ENCODE assay signal across 13 cellular contexts in the genomic region with DNA sequence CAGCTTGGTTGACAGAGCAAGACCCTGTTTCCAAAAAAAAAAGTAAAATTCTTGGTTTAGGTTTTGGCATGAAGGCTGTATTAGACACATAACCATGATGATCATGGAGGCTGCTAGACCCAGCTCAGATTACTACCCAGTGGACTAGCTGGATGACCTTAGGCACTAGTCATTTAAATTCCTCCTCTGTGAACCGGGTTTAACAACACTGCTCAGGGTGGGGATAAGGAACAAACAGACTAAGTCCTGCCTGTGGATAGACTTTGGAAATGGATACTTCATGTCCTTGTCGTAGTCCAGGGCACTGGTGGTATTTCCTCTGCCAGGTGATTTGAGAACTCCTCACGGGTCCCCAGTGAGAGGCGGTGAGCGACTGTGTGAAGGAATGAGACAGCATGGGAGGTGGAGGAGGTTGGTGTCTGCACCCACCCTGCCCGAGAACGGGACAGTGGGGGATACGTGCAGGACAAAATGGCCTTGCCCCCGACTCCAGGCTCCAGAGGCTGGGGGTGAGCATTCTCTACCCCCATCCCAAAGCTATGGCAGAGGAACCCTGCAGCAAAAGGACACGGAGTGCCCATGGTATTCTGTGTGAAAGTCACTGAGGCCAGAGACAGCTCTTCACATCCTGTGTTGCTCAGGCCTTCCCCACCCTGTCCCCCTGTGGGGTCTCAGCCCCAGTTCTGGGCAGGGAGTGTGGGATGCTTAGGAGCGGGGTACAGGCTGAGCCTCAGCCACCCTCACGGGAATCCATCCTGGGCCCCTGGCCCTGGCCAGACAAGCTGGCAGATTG.
DNase-seq lines count a peak whose midpoint lies in the region; ATAC-seq, FAIRE-seq and TF ChIP-seq lines count a peak whose summit lies in the region.
"Had no signal": no experiment of that assay in that cellular context is flagged by ENCODE, and none has a peak within 500 bp of the region (broad histone marks: within the 10 kb centered on the region; RNA-seq: fewer than 3 reads in every experiment).

No MANE protein-coding gene starts in this region.

- H3K27ac ChIP-seq in H1 (ENCODE audit: low read depth, low read length) (no peak overlapping the region), left lung (no peak overlapping the region), sigmoid colon (peak overlapping the region; percentile 56 to 84 (median 75))

- H2BK20ac ChIP-seq in H1 (ENCODE audit: low read length), result peak overlapping the region; percentile 75; the same call in 1 of the 2 replicates

- TF ChIP-seq RAD21 in H1 (IDR thresholded peaks at IDR 0.05 in 1 of 2, conservative IDR thresholded peaks at IDR 0.05 in 1 of 2; ENCODE audit: low read depth in 2 of 2, low read length in 2 of 2), result no peak

- H2AFZ ChIP-seq in H1 (ENCODE audit: low read length), result no peak overlapping the region

- H3K18ac ChIP-seq in H1 (ENCODE audit: extremely low read depth, low read length), result 0 out of 2 replicates have a peak overlapping the region, but pooled peaks have one; percentile 15

- H4K8ac ChIP-seq in H1 (ENCODE audit: extremely low read depth, insufficient read depth, low read length), result no peak overlapping the region; the same call in 1 of the 2 replicates

- TF ChIP-seq CTCF in H1 (IDR thresholded peaks at IDR 0.05; ENCODE audit: control extremely low read depth in 1 of 3, insufficient read depth in 1 of 3, low read depth in 1 of 3, low read length in 3 of 3) (no peak), left lung (IDR thresholded peaks at IDR 0.05) (no peak), sigmoid colon (IDR thresholded peaks at IDR 0.05) (no peak)

- H3K36me3 ChIP-seq in H1 (ENCODE audit: control insufficient read depth in 2 of 4, insufficient read depth in 4 of 4, low read length in 3 of 4) (no peaks in the 10 kb centered on the region), left lung (no peaks in the 10 kb centered on the region), sigmoid colon (no peaks in the 10 kb centered on the region)

- H2BK120ac ChIP-seq in H1 (replicated peaks; ENCODE audit: low read depth, low read length), result no peak overlapping the region

- H2BK15ac ChIP-seq in H1 (ENCODE audit: low read length), result peak overlapping the region; percentile 6; the same call in 1 of the 2 replicates

- POLR2A ChIA-PET in H1 (lab: Charles Lee; ENCODE audit: partially characterized antibody), result interaction anchor here (0.6 to 2.7 kb wide), 4 partner anchors 13 to 133 kb away, joined by 3 to 13 read pairs (median 4); no protein-coding TSS in a partner anchor

- peak overlapping the region; percentile 66 for H2AK5ac ChIP-seq in H1 (ENCODE audit: low read depth, low read length)

- FAIRE-seq in H1 (lab: Jason Lieb, UNC), result no peak

- TF ChIP-seq EP300 in H1 (IDR thresholded peaks at IDR 0.05; ENCODE audit: borderline replicate concordance in 1 of 2, low read depth in 2 of 2, low read length in 2 of 2) (no peak), sigmoid colon (IDR thresholded peaks at IDR 0.05) (no peak)

- TF ChIP-seq POLR2A in H1 (IDR thresholded peaks at IDR 0.05; ENCODE audit: control extremely low read depth in 1 of 2, low read depth in 2 of 2, low read length in 2 of 2) (no peak), sigmoid colon (IDR thresholded peaks at IDR 0.05) (no peak)

- H4K91ac ChIP-seq in H1 (replicated peaks; ENCODE audit: insufficient read length, low read length), result peak overlapping the region; percentile 41

- WGBS in H1 (ENCODE audit: extremely low coverage in 1 of 2, insufficient coverage in 1 of 2, insufficient read length in 1 of 2, insufficient replicate concordance in 2 of 2, low coverage in 1 of 2, low lambda C conversion rate in 2 of 2, missing lambda C conversion rate in 1 of 2), 2 experiments, result 87% methylated on average over 12 of the region's 12 CpGs; no CpG with 5 or more reads in 1 of the 2 experiments
- WGBS in sigmoid colon, 2 donors, result 33 to 68% methylated on average over 12 of the region's 12 CpGs

- no peak overlapping the region for H3K56ac ChIP-seq in H1 (replicated peaks; ENCODE audit: insufficient read length, low read depth, low read length)

- H4K5ac ChIP-seq in H1 (ENCODE audit: insufficient read length, low read depth, low read length), result no peak overlapping the region

- H2BK12ac ChIP-seq in H1 (ENCODE audit: low read depth, low read length), result peak overlapping the region; percentile 6; the same call in 1 of the 2 replicates

- ATAC-seq in left lung (peak; percentile 10), HG03139 (IDR thresholded peaks at IDR 0.05; ENCODE audit: unreplicated experiment) (no peak)
- ATAC-seq: activated T-helper 17 cell treated with anti-CD3 and anti-CD28 coated beads, Interleukin-2, amount 50 U/mL, for 72 hours; stimulated activated naive B cell treated with anti-CD40 and anti-IgM and Interleukin-4, amounts not matched to agents 10 μg/mL and 1 μg/mL and 100 μg/mL, for 72 hours had no signal

- H3K4me1 ChIP-seq in H1 (replicated peaks in 1 of 4; ENCODE audit: control insufficient read depth in 3 of 4, insufficient read depth in 4 of 4, low read length in 3 of 4), result peaks cover 9 to 25% (median 17%) of the 10 kb centered on the region in 4 experiments
- H3K4me1 ChIP-seq in left lung, result peaks cover 15 to 19% of the 10 kb centered on the region in 2 donors
- peaks cover 0 to 49% (median 36%) of the 10 kb centered on the region in 4 donors for H3K4me1 ChIP-seq in sigmoid colon

- H3K23me2 ChIP-seq in H1 (ENCODE audit: low read depth, low read length), result no peaks in the 10 kb centered on the region

- H2BK5ac ChIP-seq in H1 (ENCODE audit: low read depth, low read length), result 0 out of 2 replicates have a peak overlapping the region, but pooled peaks have one; percentile 13

- no peak overlapping the region for H3K23ac ChIP-seq in H1 (ENCODE audit: insufficient read length)

- no peaks in the 10 kb centered on the region for H4K20me1 ChIP-seq in H1 (replicated peaks in 1 of 2; ENCODE audit: control insufficient read depth in 1 of 2, insufficient read depth in 2 of 2, low read length in 2 of 2)

- CTCF ChIA-PET in H1 (lab: Charles Lee; ENCODE audit: partially characterized antibody), result interaction anchor here (0.6 to 7.8 kb wide), 20 partner anchors 10 to 1001 kb away, joined by 3 to 53 read pairs (median 3); no protein-coding TSS in a partner anchor

- no peaks in the 10 kb centered on the region for H3K79me2 ChIP-seq in H1 (ENCODE audit: control insufficient read depth in 1 of 2, insufficient read depth in 2 of 2, low read length in 2 of 2)

- H3K14ac ChIP-seq in H1 (ENCODE audit: insufficient read length), result peak overlapping the region; percentile 4

- H3K4ac ChIP-seq in H1 (replicated peaks; ENCODE audit: insufficient read length, low read depth, low read length), result no peak overlapping the region

- H3K4me2 ChIP-seq in H1 (ENCODE audit: insufficient read depth in 1 of 2, low read depth in 2 of 2, low read length in 2 of 2), result no peak overlapping the region

- H3K9me3 ChIP-seq in H1 (ENCODE audit: insufficient read depth in 2 of 2, low read depth in 1 of 2, low read length in 1 of 2), result no peaks in the 10 kb centered on the region
- no peaks in the 10 kb centered on the region for H3K9me3 ChIP-seq in left lung
- H3K9me3 ChIP-seq in sigmoid colon, result no peaks in the 10 kb centered on the region

- H3K27me3 ChIP-seq in H1 (replicated peaks in 1 of 4; ENCODE audit: control insufficient read depth in 3 of 4, extremely low read depth in 1 of 4, insufficient read depth in 3 of 4, low read length in 3 of 4) (no peaks in the 10 kb centered on the region), left lung (no peaks in the 10 kb centered on the region), sigmoid colon (no peaks in the 10 kb centered on the region)

- no peak overlapping the region for H3K9ac ChIP-seq in H1 (replicated peaks in 1 of 4; ENCODE audit: extremely low read depth in 1 of 4, low read depth in 3 of 4, low read length in 3 of 4)

- DNase-seq in HuH-7 (ENCODE audit: low spot score), result peak; percentile 41
- no peak for DNase-seq in H1 (ENCODE audit: low read depth in 1 of 2, low spot score in 2 of 2)
- peak; percentile 26 to 74 for DNase-seq in left lung
- DNase-seq in sigmoid colon, result peak; percentile 36
- DNase-seq in OCI-M1 (lab: John Stamatoyannopoulos, UW), result no peak
- DNase-seq in stimulated activated CD4-positive, alpha-beta T cell treated with anti-CD3 and anti-CD28 coated beads, Interleukin-15, amount 100 ng/mL, for 24 hours, result no peak
- DNase-seq in activated CD4-positive, CD25-positive, alpha-beta regulatory T cell (lab: John Stamatoyannopoulos, UW), result no peak
- DNase-seq: activated CD4-positive, alpha-beta T cell treated with anti-CD3 and anti-CD28 coated beads, Interleukin-2, amount 50 U/mL, for 4 hours; GF-D8; stimulated activated CD4-positive, alpha-beta T cell treated with anti-CD3 and anti-CD28 coated beads, Interleukin-2, amount 100 ng/mL, for 24 hours; stimulated activated naive B cell treated with anti-CD40 and anti-IgM and Interleukin-4, amounts not matched to agents 10 μg/mL and 1 μg/mL and 100 μg/mL, for 72 hours had no signal

- intact Hi-C loops in left lung (cut with DNase I), result no loop called here
- intact Hi-C loops in sigmoid colon (cut with DNase I), result no loop called here

- H3K79me1 ChIP-seq in H1 (ENCODE audit: low read depth, low read length), result no peaks in the 10 kb centered on the region

- H3K4me3 ChIP-seq in H1 (ENCODE audit: extremely low read depth in 1 of 4, insufficient read depth in 2 of 4, low read depth in 3 of 4, low read length in 4 of 4) (no peak overlapping the region), left lung (no peak overlapping the region), sigmoid colon (no peak overlapping the region)

TF ChIP-seq in H1, 55 proteins besides CTCF, POLR2A, EP300 and RAD21:
- TF ChIP-seq GABPA (IDR thresholded peaks at IDR 0.05; ENCODE audit: borderline replicate concordance, insufficient read depth, low read length), result no peak
- no peak for TF ChIP-seq SP4 (IDR thresholded peaks at IDR 0.05; ENCODE audit: low read length)
- no peak for TF ChIP-seq CBX5 (IDR thresholded peaks at IDR 0.05; ENCODE audit: low read depth, low read length)
- no peak for TF ChIP-seq ZNF274 (IDR thresholded peaks at IDR 0.05; ENCODE audit: borderline replicate concordance, extremely low read depth, low read length)
- TF ChIP-seq YY1 (IDR thresholded peaks at IDR 0.05; ENCODE audit: low read depth, low read length), result no peak

Comparison
In these comparisons a context has a peak if more than half of its experiments do, and no peak if none do; other contexts are left out.
1. DNase-seq: peak in HuH-7 (single experiment), left lung (2 of 2) and sigmoid colon (single experiment); none in H1 (0 of 2), OCI-M1 (single experiment), stimulated activated CD4-positive, alpha-beta T cell treated with anti-CD3 and anti-CD28 coated beads, Interleukin-15, amount 100 ng/mL, for 24 hours (single experiment) and activated CD4-positive, CD25-positive, alpha-beta regulatory T cell (0 of 4).
2. H3K27ac ChIP-seq: peak in sigmoid colon (4 of 4); none in H1 (single experiment) and left lung (0 of 2).